ENCODE assay signal across 26 cellular contexts in the genomic region with DNA sequence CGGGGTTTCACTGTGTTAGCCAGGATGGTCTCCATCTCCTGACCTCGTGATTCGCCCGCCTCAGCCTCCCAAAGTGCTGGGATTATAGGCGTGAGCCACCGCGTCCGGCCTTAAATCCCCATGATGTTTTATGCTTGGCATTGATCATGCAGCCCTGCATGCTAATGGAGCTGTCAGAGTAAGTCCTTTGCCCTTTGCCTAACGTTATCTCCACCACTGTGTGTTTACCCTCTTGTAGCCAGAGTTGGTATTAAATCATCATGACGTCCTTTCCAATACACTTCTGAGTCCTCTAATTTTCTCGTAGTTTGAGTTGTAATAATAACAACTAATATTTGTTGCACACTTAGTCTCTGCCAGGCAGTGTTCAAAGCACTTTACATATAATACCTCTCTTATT.
"Had no signal": no experiment of that assay in that cellular context is flagged by ENCODE, and none has a peak within 500 bp of the region (broad histone marks: within the 10 kb centered on the region; RNA-seq: fewer than 3 reads in every experiment).

No MANE protein-coding gene starts in this region.

- H3K4me2 ChIP-seq: hepatocyte had no signal

- H3K27ac ChIP-seq: coronary artery, dorsolateral prefrontal cortex, esophagus muscularis mucosa, gastrocnemius medialis, hepatocyte, left lung, lower lobe of right lung had no signal

- H3K36me3 ChIP-seq: esophagus muscularis mucosa, gastrocnemius medialis, heart left ventricle, left lung, lower lobe of right lung had no signal

- FAIRE-seq: colon, endothelial cell of umbilical vein, kidney had no signal

- H3K4me3 ChIP-seq: coronary artery, dorsolateral prefrontal cortex, esophagus muscularis mucosa, gastrocnemius medialis, heart left ventricle, hepatocyte, left lung, lower lobe of right lung, mucosa of descending colon had no signal

- H3K79me2 ChIP-seq: hepatocyte had no signal

- H3K27me3 ChIP-seq: dorsolateral prefrontal cortex, esophagus muscularis mucosa, gastrocnemius medialis, heart left ventricle, hepatocyte, left lung had no signal

- ATAC-seq: gastrocnemius medialis, heart left ventricle, left colon, left lung, left ventricle myocardium superior, lower lobe of right lung, mucosa of descending colon had no signal

- H3K4me1 ChIP-seq: esophagus muscularis mucosa, gastrocnemius medialis had no signal

- DNase-seq: dermis blood vessel endothelial cell; dorsolateral prefrontal cortex; effector CD4-positive, alpha-beta T cell; effector memory CD4-positive, alpha-beta T cell; foreskin fibroblast; foreskin melanocyte; gastrocnemius medialis; glutamatergic neuron; heart left ventricle; hypothalamus; immature natural killer cell; islet precursor cell; kidney; kidney glomerular epithelial cell; left colon; left lung; left ventricle myocardium superior; lower lobe of right lung; mesenchymal stem cell; mucosa of descending colon; naive B cell had no signal

- H3K9me3 ChIP-seq: esophagus muscularis mucosa, gastrocnemius medialis, heart left ventricle, left lung, lower lobe of right lung, mucosa of descending colon had no signal

- H2AFZ ChIP-seq: hepatocyte had no signal
